9 cellular contexts compared by ENCODE assay signal in genomic region chr2:60899230-60899891, GRCh38. TPM values are rescaled to one million over a fixed set of nuclear protein-coding genes. Genes with fewer than 3 reads are reported as not detected.
DNase-seq lines count a peak whose midpoint lies in the region; ATAC-seq, FAIRE-seq and TF ChIP-seq lines count a peak whose summit lies in the region.
"Had no signal": no experiment of that assay in that cellular context is flagged by ENCODE, and none has a peak within 500 bp of the region (broad histone marks: within the 10 kb centered on the region; RNA-seq: fewer than 3 reads in every experiment).

No MANE protein-coding gene starts in this region.

- intact Hi-C loops in psoas muscle (cut with DNase I): no loop called here

- no peaks in the 10 kb centered on the region for H3K9me3 ChIP-seq in small intestine (ENCODE audit: control insufficient read depth, low read depth)
- H3K9me3 ChIP-seq in psoas muscle: no peaks in the 10 kb centered on the region

- H3K27ac ChIP-seq in small intestine (ENCODE audit: low read depth in 1 of 2, low read length in 1 of 2) (no peak overlapping the region), psoas muscle (no peak overlapping the region)
- H3K27ac ChIP-seq: RWPE1 had no signal

- peak; percentile 59 for ATAC-seq in GM18498 (IDR thresholded peaks at IDR 0.05; ENCODE audit: unreplicated experiment)
- ATAC-seq in GM21447 (IDR thresholded peaks at IDR 0.05; ENCODE audit: unreplicated experiment): peak; percentile 69
- ATAC-seq in activated CD4-positive, CD25-positive, alpha-beta regulatory T cell treated with anti-CD3 and anti-CD28 coated beads, Interleukin-2, amount 50 U/mL, for 24 hours: peak; percentile 79 to 91
- ATAC-seq in psoas muscle: no peak
- no peak for ATAC-seq in GM19023 (IDR thresholded peaks at IDR 0.05; ENCODE audit: unreplicated experiment)

- DNase-seq in stimulated activated CD4-positive, alpha-beta T cell treated with anti-CD3 and anti-CD28 coated beads, Interleukin-1b, Interleukin-23, amount 100 ng/mL, for 24 hours (ENCODE audit: low read depth in 4 of 4, low spot score in 1 of 4): peak in 3 of 4 experiments; percentile 23 to 46 (median 36)
- no peak for DNase-seq in small intestine
- no peak for DNase-seq in psoas muscle
- DNase-seq in GF-D8 (lab: John Stamatoyannopoulos, UW): no peak

- H3K4me1 ChIP-seq in small intestine (ENCODE audit: control insufficient read depth in 2 of 2, insufficient read depth in 1 of 2, low read depth in 1 of 2, low read length in 1 of 2): no peaks in the 10 kb centered on the region
- no peaks in the 10 kb centered on the region for H3K4me1 ChIP-seq in psoas muscle

- H3K27me3 ChIP-seq in small intestine (ENCODE audit: control insufficient read depth in 2 of 2, insufficient read depth in 2 of 2, low read length in 2 of 2): no peaks in the 10 kb centered on the region
- no peaks in the 10 kb centered on the region for H3K27me3 ChIP-seq in psoas muscle (ENCODE audit: insufficient read depth in 3 of 3, low read length in 2 of 3)

- no peak for TF ChIP-seq CTCF in psoas muscle (IDR thresholded peaks at IDR 0.05)

- H3K36me3 ChIP-seq in small intestine (ENCODE audit: control insufficient read depth in 2 of 2, insufficient read depth in 2 of 2, low read length in 2 of 2) (peaks cover 2 to 6% of the 10 kb centered on the region in 2 donors), psoas muscle (ENCODE audit: insufficient read depth in 1 of 2, low read depth in 1 of 2) (peaks cover 0 to 94% of the 10 kb centered on the region in 2 donors)

- H3K4me3 ChIP-seq in small intestine (ENCODE audit: low read depth in 1 of 2, low read length in 2 of 2) (no peak overlapping the region), psoas muscle (no peak overlapping the region)

- FAIRE-seq in small intestine (lab: Jason Lieb, UNC): no peak

- 67 to 83% (median 75%) methylated on average over 6 of the region's 6 CpGs for WGBS in small intestine, 3 donors
- 77 to 79% (median 78%) methylated on average over 6 of the region's 6 CpGs for WGBS in psoas muscle, 3 donors

RNA-seq across cellular contexts. Expression of gene REL, which starts 18.0 kb away (rescaled TPM):
- polyA plus RNA-seq in small intestine (1 to 10 TPM in 2 of 3 donors, under 1 TPM in 1; 0.81 to 3.5 (median 2.2) TPM), psoas muscle (1 to 10 TPM in 1 of 3 donors, under 1 TPM in 2; 0.49 to 2.3 (median 0.53) TPM)
- total RNA-seq in psoas muscle: 1 to 10 TPM; 4.0 to 6.9 (median 4.7) TPM

Comparison
In these comparisons a context has a peak if more than half of its experiments do, and no peak if none do; other contexts are left out.
1. ATAC-seq: peak in GM18498 (single experiment), GM21447 (single experiment) and activated CD4-positive, CD25-positive, alpha-beta regulatory T cell treated with anti-CD3 and anti-CD28 coated beads, Interleukin-2, amount 50 U/mL, for 24 hours (2 of 2); none in psoas muscle (0 of 4) and GM19023 (single experiment).
2. DNase-seq: peak in stimulated activated CD4-positive, alpha-beta T cell treated with anti-CD3 and anti-CD28 coated beads, Interleukin-1b, Interleukin-23, amount 100 ng/mL, for 24 hours (3 of 4); none in small intestine (single experiment), psoas muscle (0 of 2) and GF-D8 (single experiment).